ENCODE assay signal across 1 cellular context in genomic region chr2:188813315-188813714, GRCh38.
TF ChIP-seq lines count a peak whose summit lies in the region.

No MANE protein-coding gene starts in this region.

TF ChIP-seq in IMR-90, 13 proteins besides CTCF, POLR2A, EP300 and RAD21 (continued from another document):
- TF ChIP-seq USF2 (IDR thresholded peaks at IDR 0.05; ENCODE audit: low read depth, low read length): no peak
- no peak for TF ChIP-seq FOS (IDR thresholded peaks at IDR 0.05; ENCODE audit: low read depth, low read length)
- TF ChIP-seq NFE2L2 (IDR thresholded peaks at IDR 0.05; ENCODE audit: low read depth, low read length): no peak
- TF ChIP-seq RCOR1 (IDR thresholded peaks at IDR 0.05; ENCODE audit: insufficient replicate concordance, low read length): no peak
- no peak for TF ChIP-seq ELK1 (IDR thresholded peaks at IDR 0.05; ENCODE audit: borderline replicate concordance, low read depth, low read length)
- no peak for TF ChIP-seq MXI1 (IDR thresholded peaks at IDR 0.05; ENCODE audit: borderline replicate concordance, low read depth, low read length)
- TF ChIP-seq MAFK (IDR thresholded peaks at IDR 0.05; ENCODE audit: low read depth, low read length): no peak
- no peak for TF ChIP-seq RFX5 (IDR thresholded peaks at IDR 0.05; ENCODE audit: low read depth, low read length)
- no peak for TF ChIP-seq MAZ (IDR thresholded peaks at IDR 0.05; ENCODE audit: borderline replicate concordance, low read depth, low read length)
- TF ChIP-seq CEBPB (IDR thresholded peaks at IDR 0.05; ENCODE audit: low read depth, low read length): no peak
- TF ChIP-seq CHD1 (IDR thresholded peaks at IDR 0.05; ENCODE audit: low read depth, low read length): no peak
- no peak for TF ChIP-seq BHLHE40 (IDR thresholded peaks at IDR 0.05; ENCODE audit: low read depth, low read length)
